ENCODE assay signal across 9 cellular contexts in genomic region chr20:59163641-59164530, GRCh38. TPM values are rescaled to one million over a fixed set of nuclear protein-coding genes. Genes with fewer than 3 reads are reported as not detected.
DNase-seq lines count a peak whose midpoint lies in the region; ATAC-seq and TF ChIP-seq lines count a peak whose summit lies in the region.
"Had no signal": no experiment of that assay in that cellular context is flagged by ENCODE, and none has a peak within 500 bp of the region (broad histone marks: within the 10 kb centered on the region; RNA-seq: fewer than 3 reads in every experiment).

Gene ZNF831 (plus strand): TSS chr20:59163821. CDS start chr20:59191020, 27,199 bp downstream.

- BruUV-seq in Caco-2 (replicated peaks; lab: Mats Ljungman, UMichigan), result no TSS peak

- H3K27me3 Mint-ChIP-seq in IgD-negative memory B cell, result peaks cover 5% of the 10 kb centered on the region
- no peaks in the 10 kb centered on the region for H3K27me3 Mint-ChIP-seq in activated naive CD4-positive, alpha-beta T cell treated with anti-CD3 and anti-CD28 coated beads, Interleukin-2, amount 10 ng/mL, durations not matched to agents 7 days and 5 days
- H3K27me3 Mint-ChIP-seq in stimulated activated naive CD8-positive, alpha-beta T cell treated with anti-CD3 and anti-CD28 coated beads, Interleukin-15, Interleukin-2, amounts not matched to agents 100 ng/mL and 50 ng/mL, for 24 hours, result no peaks in the 10 kb centered on the region
- peaks cover 39% of the 10 kb centered on the region for H3K27me3 Mint-ChIP-seq in Caco-2 (ENCODE audit: insufficient read depth, unreplicated experiment)

- H3K9me3 ChIP-seq in Caco-2 (no peaks in the 10 kb centered on the region), aorta (ENCODE audit: control insufficient read depth, low read length) (no peaks in the 10 kb centered on the region)

- no peak within 1 kb of the TSS for H3K4me3 ChIP-seq in Caco-2 (ENCODE audit: low read depth, low read length)
- no peak within 1 kb of the TSS for H3K4me3 ChIP-seq in aorta (ENCODE audit: low read length in 2 of 2)

- H3K4me1 Mint-ChIP-seq in IgD-negative memory B cell (peaks cover 41 to 52% (median 45%) of the 10 kb centered on the region in 3 donors), Caco-2 (ENCODE audit: low read depth, unreplicated experiment) (no peaks in the 10 kb centered on the region)
- peaks cover 92% of the 10 kb centered on the region for H3K4me1 Mint-ChIP-seq in activated naive CD4-positive, alpha-beta T cell treated with anti-CD3 and anti-CD28 coated beads, Interleukin-2, amount 10 ng/mL, durations not matched to agents 7 days and 5 days
- peaks cover 99% of the 10 kb centered on the region for H3K4me1 Mint-ChIP-seq in stimulated activated naive CD8-positive, alpha-beta T cell treated with anti-CD3 and anti-CD28 coated beads, Interleukin-15, Interleukin-2, amounts not matched to agents 100 ng/mL and 50 ng/mL, for 24 hours (ENCODE audit: low read depth)

- WGBS in aorta, 2 donors, result 78 to 79% methylated on average over 10 of the region's 10 CpGs

- no peak for TF ChIP-seq CTCF in Caco-2 (IDR thresholded peaks at IDR 0.05; ENCODE audit: insufficient read depth in 1 of 2, low read depth in 1 of 2, low read length in 1 of 2, severe bottlenecking in 1 of 2, unreplicated experiment in 1 of 2)

- DNase-seq in SIG-M5 treated with dmso at 0.1 percent for 504 hours (lab: John Stamatoyannopoulos, UW; ENCODE audit: unreplicated experiment) (peak; percentile 75), SIG-M5 (lab: John Stamatoyannopoulos, UW) (no peak), Caco-2 (no peak), HK-2 (ENCODE audit: unreplicated experiment) (no peak), aorta (no peak)
- DNase-seq in activated naive CD4-positive, alpha-beta T cell treated with anti-CD3 and anti-CD28 coated beads, Interleukin-2, amount 10 ng/mL, durations not matched to agents 7 days and 5 days, result peak; percentile 59
- DNase-seq: 8988T had no signal

- POLR2A ChIA-PET in Caco-2 (lab: Charles Lee), result no interaction called here

- H3K27ac Mint-ChIP-seq in IgD-negative memory B cell (peak within 1 kb of the TSS; percentile 72 to 98 (median 94)), Caco-2 (ENCODE audit: unreplicated experiment) (no peak within 1 kb of the TSS)
- H3K27ac Mint-ChIP-seq in activated naive CD4-positive, alpha-beta T cell treated with anti-CD3 and anti-CD28 coated beads, Interleukin-2, amount 10 ng/mL, durations not matched to agents 7 days and 5 days, result peak within 1 kb of the TSS; percentile 95
- H3K27ac Mint-ChIP-seq in stimulated activated naive CD8-positive, alpha-beta T cell treated with anti-CD3 and anti-CD28 coated beads, Interleukin-15, Interleukin-2, amounts not matched to agents 100 ng/mL and 50 ng/mL, for 24 hours, result peak within 1 kb of the TSS; percentile 97

- intact Hi-C loops in Caco-2 (cut with micrococcal nuclease; ENCODE audit: unreplicated experiment) (no loop called here), aorta (cut with DNase I) (no loop called here)

- H3K4me1 ChIP-seq in Caco-2 (no peaks in the 10 kb centered on the region), aorta (ENCODE audit: control insufficient read depth in 1 of 2, insufficient read depth in 2 of 2, low read length in 2 of 2) (no peaks in the 10 kb centered on the region)

- peaks cover 0 to 1% (median 0%) of the 10 kb centered on the region in 3 donors for H3K9me3 Mint-ChIP-seq in IgD-negative memory B cell
- H3K9me3 Mint-ChIP-seq in activated naive CD4-positive, alpha-beta T cell treated with anti-CD3 and anti-CD28 coated beads, Interleukin-2, amount 10 ng/mL, durations not matched to agents 7 days and 5 days, result peaks cover 2% of the 10 kb centered on the region
- no peaks in the 10 kb centered on the region for H3K9me3 Mint-ChIP-seq in stimulated activated naive CD8-positive, alpha-beta T cell treated with anti-CD3 and anti-CD28 coated beads, Interleukin-15, Interleukin-2, amounts not matched to agents 100 ng/mL and 50 ng/mL, for 24 hours
- H3K9me3 Mint-ChIP-seq in Caco-2 (ENCODE audit: unreplicated experiment), result no peaks in the 10 kb centered on the region

- CTCF ChIA-PET in activated naive CD4-positive, alpha-beta T cell treated with anti-CD3 and anti-CD28 coated beads, Interleukin-2, amount 10 ng/mL, durations not matched to agents 7 days and 5 days (lab: Charles Lee), result interaction anchor here (0.6 to 3.6 kb wide), 7 partner anchors 11 to 76 kb away, joined by 3 to 16 read pairs (median 4); no protein-coding TSS in a partner anchor
- CTCF ChIA-PET in Caco-2 (lab: Charles Lee), result no interaction called here

- ATAC-seq in aorta (ENCODE audit: low FRiP score), result no peak

- H3K36me3 ChIP-seq in Caco-2 (ENCODE audit: control insufficient read depth, insufficient read depth, low read length) (no peaks in the 10 kb centered on the region), aorta (ENCODE audit: control insufficient read depth in 1 of 2, insufficient read depth in 2 of 2, low read length in 1 of 2) (no peaks in the 10 kb centered on the region)

- H3K27ac ChIP-seq in aorta (ENCODE audit: low read depth in 1 of 2, low read length in 2 of 2), result no peak within 1 kb of the TSS

- H3K27me3 ChIP-seq in Caco-2 (replicated peaks; ENCODE audit: control insufficient read depth, insufficient read depth, low read length) (no peaks in the 10 kb centered on the region; the same call in 1 of the 2 replicates), aorta (ENCODE audit: control insufficient read depth in 1 of 2, insufficient read depth in 2 of 2, low read length in 1 of 2) (no peaks in the 10 kb centered on the region)

- H3K36me3 Mint-ChIP-seq in IgD-negative memory B cell (no peaks in the 10 kb centered on the region), Caco-2 (ENCODE audit: insufficient read depth, unreplicated experiment) (no peaks in the 10 kb centered on the region)
- H3K36me3 Mint-ChIP-seq in activated naive CD4-positive, alpha-beta T cell treated with anti-CD3 and anti-CD28 coated beads, Interleukin-2, amount 10 ng/mL, durations not matched to agents 7 days and 5 days, result peaks cover 26% of the 10 kb centered on the region
- H3K36me3 Mint-ChIP-seq in stimulated activated naive CD8-positive, alpha-beta T cell treated with anti-CD3 and anti-CD28 coated beads, Interleukin-15, Interleukin-2, amounts not matched to agents 100 ng/mL and 50 ng/mL, for 24 hours (ENCODE audit: low read depth), result peaks cover 5% of the 10 kb centered on the region

- H3K4me3 Mint-ChIP-seq in IgD-negative memory B cell, result peak within 1 kb of the TSS; percentile 66 to 96 (median 81)
- peak within 1 kb of the TSS; percentile 80 for H3K4me3 Mint-ChIP-seq in activated naive CD4-positive, alpha-beta T cell treated with anti-CD3 and anti-CD28 coated beads, Interleukin-2, amount 10 ng/mL, durations not matched to agents 7 days and 5 days
- H3K4me3 Mint-ChIP-seq in stimulated activated naive CD8-positive, alpha-beta T cell treated with anti-CD3 and anti-CD28 coated beads, Interleukin-15, Interleukin-2, amounts not matched to agents 100 ng/mL and 50 ng/mL, for 24 hours, result peak within 1 kb of the TSS; percentile 83
- no peak within 1 kb of the TSS for H3K4me3 Mint-ChIP-seq in Caco-2 (ENCODE audit: unreplicated experiment)

RNA-seq across cellular contexts. Expression of gene ZNF831, which starts in this region (rescaled TPM):
- polyA plus RNA-seq in IgD-negative memory B cell (1.2 TPM), aorta (under 1 TPM in 1 of 2 donors, not detected in 1; 0.03 TPM)
- total RNA-seq in Caco-2 (2022) (not detected in 2 replicates), aorta (under 1 TPM; 0.57 to 0.68 TPM)

Comparison
In these comparisons a context has a peak if more than half of its experiments do, and no peak if none do; other contexts are left out.
1. DNase-seq: peak in SIG-M5 treated with dmso at 0.1 percent for 504 hours (single experiment) and activated naive CD4-positive, alpha-beta T cell treated with anti-CD3 and anti-CD28 coated beads, Interleukin-2, amount 10 ng/mL, durations not matched to agents 7 days and 5 days (single experiment); none in SIG-M5 (single experiment), Caco-2 (0 of 2), HK-2 (single experiment) and aorta (0 of 2).